In the genomic region with DNA sequence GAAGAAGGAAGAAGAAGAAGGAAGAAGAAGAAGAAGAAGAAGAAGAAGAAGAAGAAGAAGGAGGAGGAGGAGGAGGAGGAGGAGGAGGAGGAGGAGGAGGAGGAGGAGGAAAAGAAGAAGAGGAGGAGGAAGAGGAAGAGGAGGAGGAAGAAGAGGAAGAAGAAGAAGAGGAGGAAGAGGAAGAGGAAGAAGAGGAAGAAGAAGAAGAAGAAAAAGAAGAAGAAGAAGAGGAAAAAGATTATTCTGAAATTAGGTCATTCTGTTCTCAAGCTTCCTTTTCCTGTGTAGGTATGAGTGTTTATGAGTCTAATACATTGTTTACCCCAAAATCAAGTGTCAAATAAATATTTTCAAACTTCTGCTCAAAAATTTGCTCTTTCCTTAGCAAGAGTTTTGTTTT, we compare ENCODE assay signal across 9 cellular contexts. TPM values are rescaled to one million over a fixed set of nuclear protein-coding genes. Genes with fewer than 3 reads are reported as not detected.
DNase-seq lines count a peak whose midpoint lies in the region; ATAC-seq and TF ChIP-seq lines count a peak whose summit lies in the region.
"Not testable (repeated sequence)": the region's sequence is repeated elsewhere in the genome, so short reads cannot be mapped to it uniquely, and the experiment has no call there.
"Had no signal": no experiment of that assay in that cellular context is flagged by ENCODE, and none has a peak within 500 bp of the region (broad histone marks: within the 10 kb centered on the region; RNA-seq: fewer than 3 reads in every experiment).

No MANE protein-coding gene starts in this region.

- H3K9me3 Mint-ChIP-seq in Caco-2 (ENCODE audit: unreplicated experiment); osteocyte (ENCODE audit: unreplicated experiment): not testable (repeated sequence)

- not testable (repeated sequence) for DNase-seq in Caco-2; Panc1 (ENCODE audit: low read depth, low spot score); fibroblast of villous mesenchyme (ENCODE audit: low read depth); osteocyte (ENCODE audit: extremely low spot score, unreplicated experiment); upper lobe of right lung

- H3K36me3 Mint-ChIP-seq in Caco-2 (ENCODE audit: insufficient read depth, unreplicated experiment), result peaks cover 11% of the 10 kb centered on the region
- not testable (repeated sequence) for H3K36me3 Mint-ChIP-seq in osteocyte (ENCODE audit: unreplicated experiment)

- not testable (repeated sequence) for H3K27me3 ChIP-seq in Caco-2 (replicated peaks; ENCODE audit: control insufficient read depth, insufficient read depth, low read length); Panc1 (ENCODE audit: control insufficient read depth, insufficient read depth, low read length)
- peaks cover 64% of the 10 kb centered on the region for H3K27me3 ChIP-seq in upper lobe of right lung

- H3K27ac Mint-ChIP-seq in Caco-2 (ENCODE audit: unreplicated experiment), result peak overlapping the region; percentile 89
- H3K27ac Mint-ChIP-seq in osteocyte (ENCODE audit: unreplicated experiment), result peak overlapping the region; percentile 87

- not testable (repeated sequence) for H3K36me3 ChIP-seq in Caco-2 (ENCODE audit: control insufficient read depth, insufficient read depth, low read length); HEK293 (ENCODE audit: control insufficient read depth in 2 of 2, insufficient read depth in 1 of 2, low read length in 2 of 2); Panc1 (ENCODE audit: control insufficient read depth, insufficient read depth, low read length); mesodermal cell (ENCODE audit: control insufficient read depth, insufficient read depth, low read length); upper lobe of right lung

- H3K4me1 ChIP-seq in Caco-2 (peaks cover 16% of the 10 kb centered on the region), Panc1 (ENCODE audit: control insufficient read depth, insufficient read depth, low read length) (peaks cover 13% of the 10 kb centered on the region), mesodermal cell (ENCODE audit: control insufficient read depth, insufficient read depth, low read length, poor library complexity, severe bottlenecking) (peaks cover 21% of the 10 kb centered on the region)
- not testable (repeated sequence) for H3K4me1 ChIP-seq in HEK293 (ENCODE audit: control insufficient read depth, insufficient read depth, low read length); upper lobe of right lung

- H3K4me1 Mint-ChIP-seq in Caco-2 (ENCODE audit: low read depth, unreplicated experiment) (peaks cover 20% of the 10 kb centered on the region), osteocyte (ENCODE audit: unreplicated experiment) (peaks cover 47% of the 10 kb centered on the region)

- H3K4me3 Mint-ChIP-seq in Caco-2 (ENCODE audit: unreplicated experiment), result peak overlapping the region; percentile 72
- not testable (repeated sequence) for H3K4me3 Mint-ChIP-seq in osteocyte (ENCODE audit: unreplicated experiment)

- H3K27ac ChIP-seq in HEK293 (ENCODE audit: extremely low read depth, low read depth, low read length); upper lobe of right lung: not testable (repeated sequence)
- H3K27ac ChIP-seq in Panc1 (ENCODE audit: low read length) (peak overlapping the region; percentile 76), mesodermal cell (ENCODE audit: low read depth, low read length, severe bottlenecking) (peak overlapping the region; percentile 41)

- POLR2A ChIA-PET in Caco-2 (lab: Charles Lee); HEK293 (lab: Yijun Ruan, JAX); Panc1 (lab: Charles Lee): not testable (repeated sequence)

- CTCF ChIA-PET in Caco-2 (lab: Charles Lee), result interaction anchor here (1.0 kb wide), 1 partner anchor 19 kb away, joined by 3 read pairs; no protein-coding TSS in a partner anchor
- CTCF ChIA-PET in HEK293 (lab: Yijun Ruan, JAX), result interaction anchor here (0.6 to 2.2 kb wide), 5 partner anchors 9 to 589 kb away, joined by 3 to 6 read pairs (median 4); no protein-coding TSS in a partner anchor
- CTCF ChIA-PET in Panc1 (lab: Charles Lee), result interaction anchor here (0.6 to 1.3 kb wide), 2 partner anchors 18 to 58 kb away, joined by 3 read pairs; no protein-coding TSS in a partner anchor

- in situ Hi-C loops in Panc1 (cut with HindIII; ENCODE audit: low pct_unique_long_range_greater_than_20kb, low sequenced_read_pairs), result not testable (repeated sequence)

- intact Hi-C loops in Caco-2 (cut with micrococcal nuclease; ENCODE audit: unreplicated experiment), result loop anchor here (1.0 to 5.0 kb wide), 2 partner anchors 37 to 55 kb away; no protein-coding TSS in a partner anchor
- intact Hi-C loops in Panc1 (cut with micrococcal nuclease; ENCODE audit: unreplicated experiment); upper lobe of right lung (cut with DNase I): not testable (repeated sequence)

- H3K9me3 ChIP-seq in Caco-2; HEK293 (ENCODE audit: control insufficient read depth, insufficient read depth, low read depth, low read length); Panc1 (ENCODE audit: control insufficient read depth, insufficient read depth, low read depth, low read length); mesodermal cell (ENCODE audit: control insufficient read depth, low read length); upper lobe of right lung: not testable (repeated sequence)

- BruUV-seq in Caco-2 (replicated peaks; lab: Mats Ljungman, UMichigan); Panc1 (replicated peaks; lab: Mats Ljungman, UMichigan): not testable (repeated sequence)

- not testable (repeated sequence) for TF ChIP-seq CTCF in Caco-2 (IDR thresholded peaks at IDR 0.05; ENCODE audit: insufficient read depth in 1 of 2, low read depth in 1 of 2, low read length in 1 of 2, severe bottlenecking in 1 of 2, unreplicated experiment in 1 of 2); HEK293 (tag by site-specific recombination; IDR thresholded peaks at IDR 0.05); Panc1 (IDR thresholded peaks at IDR 0.05); fibroblast of villous mesenchyme (IDR thresholded peaks at IDR 0.05; ENCODE audit: insufficient read depth, low read depth, low read length); osteocyte (IDR thresholded peaks at IDR 0.05); upper lobe of right lung (IDR thresholded peaks at IDR 0.05)

- not testable (repeated sequence) for H3K27me3 Mint-ChIP-seq in Caco-2 (ENCODE audit: insufficient read depth, unreplicated experiment); osteocyte (ENCODE audit: unreplicated experiment)

- ATAC-seq in Panc1, upper lobe of right lung: not testable (repeated sequence)

- not testable (repeated sequence) for H3K4me3 ChIP-seq in Caco-2 (ENCODE audit: low read depth, low read length); HEK293 (ENCODE audit: low read depth, low read length); Panc1 (ENCODE audit: low read depth in 2 of 2, low read length in 2 of 2)
- H3K4me3 ChIP-seq in fibroblast of villous mesenchyme (ENCODE audit: low read depth, low read length) (peak overlapping the region; percentile 25), mesodermal cell (ENCODE audit: extremely low read depth, insufficient read depth, low read length, poor library complexity, severe bottlenecking) (peak overlapping the region; percentile 49), upper lobe of right lung (peak overlapping the region; percentile 36)

TF ChIP-seq in HEK293, 187 proteins besides CTCF, POLR2A, EP300 and RAD21:
- TF ChIP-seq ZNF513 (tag by site-specific recombination; IDR thresholded peaks at IDR 0.05), result peak; percentile 93

RNA-seq across cellular contexts. Expression of gene ALPP, which starts 6.5 kb away (rescaled TPM):
- 4.9 and 5.8 TPM in 2 replicates for total RNA-seq in Caco-2 (2022)
- 7.3 TPM for total RNA-seq in Panc1 (2021; ENCODE audit: unreplicated experiment)
- polyA plus RNA-seq in Panc1 (2012; ENCODE audit: insufficient read length), result 13.0 TPM
- total RNA-seq in fibroblast of villous mesenchyme, result not detected in 2 replicates
- polyA plus RNA-seq in mesodermal cell (2013, experiment 1 of 2), result not detected
- not detected for polyA plus RNA-seq in mesodermal cell (2013, experiment 2 of 2)
- total RNA-seq in osteocyte, result not detected in 2 replicates
- 9.5 TPM for total RNA-seq in upper lobe of right lung
- total RNA-seq: CD4-positive, alpha-beta T cell had no signal

RNA-seq across cellular contexts. Expression of gene ALPG, which starts 21.6 kb away (rescaled TPM):
- 1.9 and 2.5 TPM in 2 replicates for total RNA-seq in Caco-2 (2022)
- total RNA-seq in Panc1 (2021; ENCODE audit: unreplicated experiment), result 65.3 TPM
- polyA plus RNA-seq in Panc1 (2012; ENCODE audit: insufficient read length), result 236 TPM
- total RNA-seq in fibroblast of villous mesenchyme, result not detected in 2 replicates
- not detected for polyA plus RNA-seq in mesodermal cell (2013, experiment 1 of 2)
- not detected for polyA plus RNA-seq in mesodermal cell (2013, experiment 2 of 2)
- total RNA-seq in osteocyte, result not detected in 2 replicates
- total RNA-seq in upper lobe of right lung, result 0.49 TPM
- total RNA-seq: CD4-positive, alpha-beta T cell; HT-29 had no signal

Comparison
In these comparisons a context has a peak if more than half of its experiments do, and no peak if none do; other contexts are left out.
1. RNA of gene ALPG, which starts 21.6 kb away (total RNA-seq): 65.3 TPM in Panc1 (single experiment); 1.9 to 2.5 TPM in Caco-2, 0.49 TPM in upper lobe of right lung (single experiment), not detected in fibroblast of villous mesenchyme and not detected in osteocyte; every median in the first group is over 10 times any median in the second.